In genomic region chrX:38468758-38469157, GRCh38 we compare ENCODE assay signal across 36 cellular contexts.
"Had no signal": no experiment of that assay in that cellular context is flagged by ENCODE, and none has a peak within 500 bp of the region (broad histone marks: within the 10 kb centered on the region; RNA-seq: fewer than 3 reads in every experiment).

No MANE protein-coding gene starts in this region.

- H3K27me3 ChIP-seq: ascending aorta, body of pancreas, brain microvascular endothelial cell had no signal

- H3K4me3 Mint-ChIP-seq: activated B cell treated with CpG ODN at 0.5 μM for 24 hours; activated CD4-positive, alpha-beta memory T cell treated with anti-CD3 and anti-CD28 coated beads, Interleukin-2, amount 10 ng/mL, durations not matched to agents 7 days and 5 days; activated CD4-positive, alpha-beta T cell treated with anti-CD3 and anti-CD28 coated beads for 36 hours; activated CD4-positive, alpha-beta T cell treated with anti-CD3 and anti-CD28 coated beads, Interleukin-2, amount 10 ng/mL, durations not matched to agents 7 days and 5 days; activated CD8-positive, alpha-beta memory T cell treated with anti-CD3 and anti-CD28 coated beads, Interleukin-2, amount 10 ng/mL, durations not matched to agents 7 days and 5 days; activated CD8-positive, alpha-beta T cell treated with anti-CD3 and anti-CD28 coated beads, Interleukin-2, amount 10 ng/mL, durations not matched to agents 7 days and 5 days; activated naive CD4-positive, alpha-beta T cell treated with anti-CD3 and anti-CD28 coated beads, Interleukin-2, amount 10 ng/mL, durations not matched to agents 7 days and 5 days; activated naive CD4-positive, alpha-beta T cell treated with anti-CD3 and anti-CD28 coated beads, Interleukin-2, amount 50 U/mL, for 24 hours; activated naive CD8-positive, alpha-beta T cell; activated naive CD8-positive, alpha-beta T cell treated with anti-CD3 and anti-CD28 coated beads, Interleukin-2, amount 10 ng/mL, durations not matched to agents 7 days and 5 days; activated naive CD8-positive, alpha-beta T cell treated with anti-CD3 and anti-CD28 coated beads, Interleukin-2, amount 50 U/mL, for 24 hours; activated T-cell treated with anti-CD3 and anti-CD28 coated beads, Interleukin-2, amount 50 U/mL, for 24 hours; T-helper 1 cell treated with Interleukin-12 subunit alpha and Interleukin-12 subunit beta and Interleukin-4 antibody, amounts not matched to agents 30 μg/mL and 1 μg/mL, for 36 hours; T-helper 2 cell treated with Interferon-gamma antibody and Interleukin-4, amounts not matched to agents 5 μg/mL and 100 μg/mL, for 36 hours had no signal

- H3K9me3 ChIP-seq: ascending aorta, body of pancreas had no signal

- H3K36me3 Mint-ChIP-seq: activated CD8-positive, alpha-beta memory T cell treated with anti-CD3 and anti-CD28 coated beads, Interleukin-2, amount 10 ng/mL, durations not matched to agents 7 days and 5 days; activated naive CD4-positive, alpha-beta T cell treated with anti-CD3 and anti-CD28 coated beads, Interleukin-2, amount 10 ng/mL, durations not matched to agents 7 days and 5 days; activated naive CD4-positive, alpha-beta T cell treated with anti-CD3 and anti-CD28 coated beads, Interleukin-2, amount 50 U/mL, for 24 hours; activated naive CD8-positive, alpha-beta T cell; activated naive CD8-positive, alpha-beta T cell treated with anti-CD3 and anti-CD28 coated beads, Interleukin-2, amount 10 ng/mL, durations not matched to agents 7 days and 5 days had no signal

- H3K27ac ChIP-seq: ascending aorta, body of pancreas, brain microvascular endothelial cell, breast epithelium, VCaP had no signal

- DNase-seq: activated B cell treated with CpG ODN at 0.5 μM for 24 hours; activated CD4-positive, alpha-beta memory T cell treated with anti-CD3 and anti-CD28 coated beads, Interleukin-2, amount 10 ng/mL, durations not matched to agents 7 days and 5 days; activated CD4-positive, alpha-beta T cell treated with anti-CD3 and anti-CD28 coated beads for 36 hours; activated CD4-positive, alpha-beta T cell treated with anti-CD3 and anti-CD28 coated beads for 48 hours; activated CD4-positive, alpha-beta T cell treated with anti-CD3 and anti-CD28 coated beads, Interleukin-2, amount 10 ng/mL, durations not matched to agents 7 days and 5 days; activated CD4-positive, alpha-beta T cell treated with anti-CD3 and anti-CD28 coated beads, Interleukin-2, amount 50 U/mL, for 48 hours; activated CD4-positive, CD25-positive, alpha-beta regulatory T cell treated with anti-CD3 and anti-CD28 coated beads, Interleukin-2, amount 50 U/mL, for 72 hours; activated CD8-positive, alpha-beta memory T cell treated with anti-CD3 and anti-CD28 coated beads for 24 hours; activated CD8-positive, alpha-beta memory T cell treated with anti-CD3 and anti-CD28 coated beads, Interleukin-2, amount 10 ng/mL, durations not matched to agents 7 days and 5 days; activated CD8-positive, alpha-beta memory T cell treated with anti-CD3 and anti-CD28 coated beads, Interleukin-2, amount 50 U/mL, for 48 hours; activated CD8-positive, alpha-beta T cell treated with anti-CD3 and anti-CD28 coated beads, Interleukin-2, amount 10 ng/mL, durations not matched to agents 7 days and 5 days; activated effector memory CD4-positive, alpha-beta T cell treated with Interleukin-2 at 50 U/mL for 16 hours; activated gamma-delta T cell; activated naive CD4-positive, alpha-beta T cell treated with anti-CD3 and anti-CD28 coated beads, Interleukin-2, amount 10 ng/mL, durations not matched to agents 7 days and 5 days; activated naive CD4-positive, alpha-beta T cell treated with Interleukin-2 at 50 U/mL for 16 hours; activated naive CD8-positive, alpha-beta T cell treated with anti-CD3 and anti-CD28 coated beads, Interleukin-2, amount 10 ng/mL, durations not matched to agents 7 days and 5 days; activated naive CD8-positive, alpha-beta T cell treated with anti-CD3 and anti-CD28 coated beads, Interleukin-2, amount 50 U/mL, for 24 hours; activated T-cell treated with anti-CD3 and anti-CD28 coated beads, Interleukin-2, amount 50 U/mL, for 24 hours; activated T-cell treated with anti-CD3 and anti-CD28 coated beads, Interleukin-2, amount 50 U/mL, for 48 hours; amygdala; anterior cingulate cortex; body of pancreas; brain microvascular endothelial cell; central memory CD4-positive, alpha-beta T cell; T-helper 1 cell; T-helper 2 cell; T-helper 9 cell had no signal

- H3K27me3 Mint-ChIP-seq: activated CD4-positive, alpha-beta T cell treated with anti-CD3 and anti-CD28 coated beads, Interleukin-2, amount 10 ng/mL, durations not matched to agents 7 days and 5 days; activated naive CD4-positive, alpha-beta T cell treated with anti-CD3 and anti-CD28 coated beads, Interleukin-2, amount 10 ng/mL, durations not matched to agents 7 days and 5 days; activated naive CD4-positive, alpha-beta T cell treated with anti-CD3 and anti-CD28 coated beads, Interleukin-2, amount 50 U/mL, for 24 hours; activated naive CD8-positive, alpha-beta T cell; activated naive CD8-positive, alpha-beta T cell treated with anti-CD3 and anti-CD28 coated beads, Interleukin-2, amount 50 U/mL, for 24 hours had no signal

- H3K36me3 ChIP-seq: ascending aorta, brain microvascular endothelial cell, breast epithelium had no signal

- ATAC-seq: activated CD4-positive, alpha-beta T cell treated with anti-CD3 and anti-CD28 coated beads for 36 hours; activated CD8-positive, alpha-beta memory T cell treated with anti-CD3 and anti-CD28 coated beads, Interleukin-2, amount 10 ng/mL, durations not matched to agents 7 days and 5 days; activated CD8-positive, alpha-beta T cell treated with anti-CD3 and anti-CD28 coated beads, Interleukin-2, amount 10 ng/mL, durations not matched to agents 7 days and 5 days; activated naive CD8-positive, alpha-beta T cell treated with anti-CD3 and anti-CD28 coated beads, Interleukin-2, amount 50 U/mL, for 24 hours; body of pancreas had no signal

- FAIRE-seq: TTC549 had no signal

- H3K27ac Mint-ChIP-seq: activated B cell treated with CpG ODN at 0.5 μM for 24 hours; activated CD4-positive, alpha-beta memory T cell treated with anti-CD3 and anti-CD28 coated beads, Interleukin-2, amount 10 ng/mL, durations not matched to agents 7 days and 5 days; activated CD4-positive, alpha-beta T cell treated with anti-CD3 and anti-CD28 coated beads for 36 hours; activated CD4-positive, alpha-beta T cell treated with anti-CD3 and anti-CD28 coated beads, Interleukin-2, amount 10 ng/mL, durations not matched to agents 7 days and 5 days; activated CD8-positive, alpha-beta memory T cell treated with anti-CD3 and anti-CD28 coated beads, Interleukin-2, amount 10 ng/mL, durations not matched to agents 7 days and 5 days; activated CD8-positive, alpha-beta T cell treated with anti-CD3 and anti-CD28 coated beads, Interleukin-2, amount 10 ng/mL, durations not matched to agents 7 days and 5 days; activated naive CD4-positive, alpha-beta T cell treated with anti-CD3 and anti-CD28 coated beads, Interleukin-2, amount 10 ng/mL, durations not matched to agents 7 days and 5 days; activated naive CD4-positive, alpha-beta T cell treated with anti-CD3 and anti-CD28 coated beads, Interleukin-2, amount 50 U/mL, for 24 hours; activated naive CD8-positive, alpha-beta T cell; activated naive CD8-positive, alpha-beta T cell treated with anti-CD3 and anti-CD28 coated beads, Interleukin-2, amount 10 ng/mL, durations not matched to agents 7 days and 5 days; activated naive CD8-positive, alpha-beta T cell treated with anti-CD3 and anti-CD28 coated beads, Interleukin-2, amount 50 U/mL, for 24 hours; activated T-cell treated with anti-CD3 and anti-CD28 coated beads, Interleukin-2, amount 50 U/mL, for 24 hours; activated T-helper 2 cell treated with anti-CD3 and anti-CD28 coated beads, Interferon-gamma antibody, Interleukin-2, Interleukin-4, amounts not matched to agents 10 μg/mL and 5 μg/mL and 100 μg/mL, durations not matched to agents 14 hours and 24 hours and 36 hours; T-helper 1 cell treated with Interleukin-12 subunit alpha and Interleukin-12 subunit beta and Interleukin-4 antibody, amounts not matched to agents 30 μg/mL and 1 μg/mL, for 36 hours; T-helper 2 cell treated with Interferon-gamma antibody and Interleukin-4, amounts not matched to agents 5 μg/mL and 100 μg/mL, for 36 hours had no signal

- H3K9me3 Mint-ChIP-seq: activated B cell treated with CpG ODN at 0.5 μM for 24 hours; activated CD4-positive, alpha-beta memory T cell treated with anti-CD3 and anti-CD28 coated beads, Interleukin-2, amount 10 ng/mL, durations not matched to agents 7 days and 5 days; activated CD4-positive, alpha-beta T cell treated with anti-CD3 and anti-CD28 coated beads, Interleukin-2, amount 10 ng/mL, durations not matched to agents 7 days and 5 days; activated naive CD4-positive, alpha-beta T cell treated with anti-CD3 and anti-CD28 coated beads, Interleukin-2, amount 10 ng/mL, durations not matched to agents 7 days and 5 days; activated naive CD4-positive, alpha-beta T cell treated with anti-CD3 and anti-CD28 coated beads, Interleukin-2, amount 50 U/mL, for 24 hours; activated naive CD8-positive, alpha-beta T cell treated with anti-CD3 and anti-CD28 coated beads, Interleukin-2, amount 10 ng/mL, durations not matched to agents 7 days and 5 days; activated T-cell treated with anti-CD3 and anti-CD28 coated beads, Interleukin-2, amount 50 U/mL, for 24 hours; activated T-helper 2 cell treated with anti-CD3 and anti-CD28 coated beads, Interferon-gamma antibody, Interleukin-2, Interleukin-4, amounts not matched to agents 10 μg/mL and 5 μg/mL and 100 μg/mL, durations not matched to agents 14 hours and 24 hours and 36 hours; T-helper 1 cell treated with Interleukin-12 subunit alpha and Interleukin-12 subunit beta and Interleukin-4 antibody, amounts not matched to agents 30 μg/mL and 1 μg/mL, for 36 hours; T-helper 2 cell treated with Interferon-gamma antibody and Interleukin-4, amounts not matched to agents 5 μg/mL and 100 μg/mL, for 36 hours had no signal

- H3K4me3 ChIP-seq: ascending aorta, body of pancreas, breast epithelium had no signal

- H3K4me1 Mint-ChIP-seq: activated B cell treated with CpG ODN at 0.5 μM for 24 hours; activated CD4-positive, alpha-beta memory T cell treated with anti-CD3 and anti-CD28 coated beads, Interleukin-2, amount 10 ng/mL, durations not matched to agents 7 days and 5 days; activated CD4-positive, alpha-beta T cell treated with anti-CD3 and anti-CD28 coated beads for 36 hours; activated CD4-positive, alpha-beta T cell treated with anti-CD3 and anti-CD28 coated beads, Interleukin-2, amount 10 ng/mL, durations not matched to agents 7 days and 5 days; activated CD8-positive, alpha-beta memory T cell treated with anti-CD3 and anti-CD28 coated beads, Interleukin-2, amount 10 ng/mL, durations not matched to agents 7 days and 5 days; activated naive CD4-positive, alpha-beta T cell treated with anti-CD3 and anti-CD28 coated beads, Interleukin-2, amount 10 ng/mL, durations not matched to agents 7 days and 5 days; activated naive CD4-positive, alpha-beta T cell treated with anti-CD3 and anti-CD28 coated beads, Interleukin-2, amount 50 U/mL, for 24 hours; activated naive CD8-positive, alpha-beta T cell treated with anti-CD3 and anti-CD28 coated beads, Interleukin-2, amount 10 ng/mL, durations not matched to agents 7 days and 5 days; activated naive CD8-positive, alpha-beta T cell treated with anti-CD3 and anti-CD28 coated beads, Interleukin-2, amount 50 U/mL, for 24 hours had no signal

- H3K4me1 ChIP-seq: ascending aorta, body of pancreas, breast epithelium had no signal
